ENCODE assay signal across 9 cellular contexts in genomic region chr11:11876458-11876857, GRCh38. TPM values are rescaled to one million over a fixed set of nuclear protein-coding genes. Genes with fewer than 3 reads are reported as not detected.
A peak's percentile ranks its signal among the peaks of the same experiment; 100 is the strongest.
DNase-seq lines count a peak whose midpoint lies in the region; ATAC-seq, FAIRE-seq and TF ChIP-seq lines count a peak whose summit lies in the region.
"Had no signal": no experiment of that assay in that cellular context is flagged by ENCODE, and none has a peak within 500 bp of the region (broad histone marks: within the 10 kb centered on the region; RNA-seq: fewer than 3 reads in every experiment).

No MANE protein-coding gene starts in this region.

- DNase-seq in GM06990 (ENCODE audit: extremely low read depth, insufficient read length) (no peak), Kasumi-1 (lab: John Stamatoyannopoulos, UW) (peak; percentile 33 to 45), GM12878 (ENCODE audit: low read depth, low spot score) (no peak), neural crest cell (ENCODE audit: low read depth, low spot score) (no peak), left colon (no peak)
- DNase-seq: SHP77 treated with DMSO at 0.1 percent for 48 hours; stimulated activated naive CD4-positive, alpha-beta T cell had no signal

- CTCF ChIA-PET in GM12878 (lab: Yijun Ruan, JAX) = interaction anchor here (0.7 to 2.7 kb wide), 12 partner anchors 9 to 467 kb away, joined by 3 to 13 read pairs (median 4); partner anchors contain the start of gene USP47

- H3K4me3 ChIP-seq in GM06990 (replicated peaks; ENCODE audit: low read depth, low read length) (no peak overlapping the region), GM12878 (no peak overlapping the region)

- H3K9me3 Mint-ChIP-seq in neural crest cell = no peaks in the 10 kb centered on the region

- H3K4me1 Mint-ChIP-seq in neural crest cell = peaks cover 28% of the 10 kb centered on the region

- H3K36me3 ChIP-seq in GM06990 (ENCODE audit: control insufficient read depth, insufficient read depth, low read length) = peaks cover 4% of the 10 kb centered on the region
- no peaks in the 10 kb centered on the region for H3K36me3 ChIP-seq in GM12878 (ENCODE audit: control insufficient read depth in 2 of 2, insufficient read depth in 2 of 2, low read length in 1 of 2)

- peaks cover 24% of the 10 kb centered on the region for H3K79me2 ChIP-seq in GM12878 (ENCODE audit: control insufficient read depth, insufficient read depth, low read length)

- no peak overlapping the region for H3K4me3 Mint-ChIP-seq in neural crest cell

- RAD21 ChIA-PET in GM12878 (lab: Charles Lee; ENCODE audit: unreplicated experiment) = interaction anchor here (1.2 kb wide), 1 partner anchor 20 kb away, joined by 3 read pairs; no protein-coding TSS in a partner anchor

- FAIRE-seq in GM12878 (lab: Jason Lieb, UNC) = peak; percentile 44

- in situ Hi-C loops in GM12878 (cut with MboI) = no loop called here

- no TSS peak for BruUV-seq in GM12878 (replicated peaks; lab: Mats Ljungman, UMichigan)

- peak; percentile 61 for ATAC-seq in GM12878
- ATAC-seq in GM21825 (IDR thresholded peaks at IDR 0.05; ENCODE audit: unreplicated experiment) = no peak
- ATAC-seq in left colon = no peak
- ATAC-seq in GM18909 (IDR thresholded peaks at IDR 0.05; ENCODE audit: poor library complexity, unreplicated experiment) = no peak

- TF ChIP-seq CTCF in GM06990 (IDR thresholded peaks at IDR 0.05; ENCODE audit: insufficient read depth, low read length, poor library complexity, severe bottlenecking) (peak; percentile 28), GM12878 (IDR thresholded peaks at IDR 0.05 in 2 of 3, conservative IDR thresholded peaks at IDR 0.05 in 1 of 3; ENCODE audit: control insufficient read depth in 2 of 3, extremely low read depth in 1 of 3, insufficient read depth in 1 of 3, low read depth in 3 of 3, low read length in 3 of 3) (peak; percentile 3 to 29 (median 23); a peak in 2 of 6 replicates), neural crest cell (conservative IDR thresholded peaks at IDR 0.05) (peak; percentile 39)

- peaks cover 9% of the 10 kb centered on the region for H3K36me3 Mint-ChIP-seq in neural crest cell (ENCODE audit: low read depth)

- H3K4me2 ChIP-seq in GM12878 (ENCODE audit: control insufficient read depth, insufficient read depth) = no peak overlapping the region

- no peak for TF ChIP-seq POLR2A in GM12878 (IDR thresholded peaks at IDR 0.05; ENCODE audit: low read depth, low read length)

- no peak overlapping the region for H3K27ac ChIP-seq in GM12878 (ENCODE audit: control insufficient read depth, insufficient read depth)

- H3K4me1 ChIP-seq in GM12878 (ENCODE audit: control insufficient read depth, insufficient read depth, low read length) = peaks cover 4% of the 10 kb centered on the region; the same call in 1 of the 2 replicates

- no peak for TF ChIP-seq EP300 in GM12878 (IDR thresholded peaks at IDR 0.05; ENCODE audit: borderline replicate concordance in 1 of 2, control insufficient read depth in 1 of 2, low read depth in 2 of 2, low read length in 2 of 2)

- H2AFZ ChIP-seq in GM12878 (ENCODE audit: control insufficient read depth, low read depth, low read length) = no peak overlapping the region

- TF ChIP-seq RAD21 in GM12878 (IDR thresholded peaks at IDR 0.05; ENCODE audit: insufficient read depth, low read depth, low read length) = no peak

- no peak overlapping the region for H3K27ac Mint-ChIP-seq in neural crest cell (ENCODE audit: unreplicated experiment)

- WGBS in GM12878 (ENCODE audit: insufficient coverage, insufficient replicate concordance, low lambda C conversion rate, missing lambda C conversion rate) = 76% methylated on average over 2 of the region's 2 CpGs

- H3K27me3 ChIP-seq in GM06990 (replicated peaks; ENCODE audit: control insufficient read depth, insufficient read depth, low read length) (no peaks in the 10 kb centered on the region), GM12878 (replicated peaks in 1 of 2; ENCODE audit: control insufficient read depth in 2 of 2, insufficient read depth in 2 of 2, low read length in 1 of 2) (no peaks in the 10 kb centered on the region)

- SMC1A ChIA-PET in GM12878 (lab: Charles Lee; ENCODE audit: uncharacterized antibody, unreplicated experiment) = interaction anchor here (0.6 to 1.8 kb wide), 6 partner anchors 13 to 161 kb away, joined by 3 to 7 read pairs (median 3); no protein-coding TSS in a partner anchor

- no peaks in the 10 kb centered on the region for H3K9me3 ChIP-seq in GM12878 (replicated peaks; ENCODE audit: control insufficient read depth, insufficient read depth, low read length)

- no peak overlapping the region for H3K9ac ChIP-seq in GM12878 (ENCODE audit: control insufficient read depth, insufficient read depth, low read length)

- intact Hi-C loops in GM12878 (cut with micrococcal nuclease; ENCODE audit: unreplicated experiment) (no loop called here), left colon (cut with DNase I, micrococcal nuclease) (no loop called here)

- POLR2A ChIA-PET in GM12878 (lab: Charles Lee) = no interaction called here

- H4K20me1 ChIP-seq in GM12878 (ENCODE audit: control insufficient read depth, insufficient read depth) = peaks cover 6% of the 10 kb centered on the region; the same call in 1 of the 2 replicates

- H3K27me3 Mint-ChIP-seq in neural crest cell (ENCODE audit: low read depth) = no peaks in the 10 kb centered on the region

TF ChIP-seq in GM12878, 131 proteins besides CTCF, POLR2A, EP300 and RAD21:
- TF ChIP-seq SMC3 (IDR thresholded peaks at IDR 0.05; ENCODE audit: borderline replicate concordance, low read length) (peak; percentile 21; the same call in 1 of the 2 replicates), MTA2 (IDR thresholded peaks at IDR 0.05; ENCODE audit: low read depth) (no peak), MXI1 (IDR thresholded peaks at IDR 0.05; ENCODE audit: low read depth, low read length) (no peak), HDGF (IDR thresholded peaks at IDR 0.05) (no peak)

RNA-seq across cellular contexts. Expression of gene USP47, which starts 34.7 kb away (rescaled TPM):
- total RNA-seq in GM12878 (2013; cell fraction: nucleolus; rRNA removed) = 213 and 244 TPM in 2 replicates
- total RNA-seq in GM12878 (2014; rRNA removed) (50.0 and 54.0 TPM in 2 replicates), GM12878 (2014; rRNA removed; fragmentation: Illumina TruSeq; extraction: Trizol) (54.0 and 54.2 TPM in 2 replicates), GM12878 (2021) (28.7 and 33.9 TPM in 2 replicates), neural crest cell (58.9 and 59.4 TPM in 2 replicates), left colon (10 to 100 TPM; 35.3 to 38.9 TPM)
- polyA plus RNA-seq in GM12878 (2011; ENCODE audit: low read depth) = 16.6 TPM
- polyA plus RNA-seq in GM12878 (2011; rRNA removed) (25.7 and 42.5 TPM in 2 replicates), GM12878 (2014; fragmentation: Illumina TruSeq; extraction: Trizol) (34.4 and 53.3 TPM in 2 replicates), GM12878 (2014; fragmentation: Nextera tagmentation; extraction: Ambion mirVana) (10 to 100 TPM; 13.9 to 14.8 TPM), GM12878 (2014; rRNA removed) (23.1 and 27.2 TPM in 2 replicates), GM12878 (2016; fragmentation: Nextera tagmentation; extraction: Ambion mirVana) (10 to 100 TPM; 36.2 to 38.8 TPM)
- 8.9 and 10.5 TPM in 2 replicates for polyA plus RNA-seq in GM12878 (2011; cell fraction: cytosol; rRNA removed)
- 35.4 and 37.1 TPM in 2 replicates for polyA plus RNA-seq in GM12878 (2011; cell fraction: nucleus; rRNA removed)
- polyA plus RNA-seq in GM12878 (2012) = 25.5 and 29.9 TPM in 2 replicates
- polyA minus RNA-seq in GM12878 (2011; rRNA and poly(A)+ RNA removed) = 34.3 and 45.4 TPM in 2 replicates
- 11.1 and 13.4 TPM in 2 replicates for polyA minus RNA-seq in GM12878 (2011; cell fraction: cytosol; rRNA and poly(A)+ RNA removed)
- polyA minus RNA-seq in GM12878 (2011; cell fraction: nucleus; rRNA and poly(A)+ RNA removed) = 57.3 and 80.4 TPM in 2 replicates

Comparison
In these comparisons a context has a peak if more than half of its experiments do, and no peak if none do; other contexts are left out.
1. DNase-seq: peak in Kasumi-1 (2 of 2); none in GM06990 (single experiment), GM12878 (single experiment), neural crest cell (single experiment) and left colon (0 of 2).
2. Peak in every context shown above with its lines, with median percentiles within 50 percentile points of each other: CTCF ChIP-seq.